Comparison of ENCODE assay signal across 1 cellular context in the genomic region with DNA sequence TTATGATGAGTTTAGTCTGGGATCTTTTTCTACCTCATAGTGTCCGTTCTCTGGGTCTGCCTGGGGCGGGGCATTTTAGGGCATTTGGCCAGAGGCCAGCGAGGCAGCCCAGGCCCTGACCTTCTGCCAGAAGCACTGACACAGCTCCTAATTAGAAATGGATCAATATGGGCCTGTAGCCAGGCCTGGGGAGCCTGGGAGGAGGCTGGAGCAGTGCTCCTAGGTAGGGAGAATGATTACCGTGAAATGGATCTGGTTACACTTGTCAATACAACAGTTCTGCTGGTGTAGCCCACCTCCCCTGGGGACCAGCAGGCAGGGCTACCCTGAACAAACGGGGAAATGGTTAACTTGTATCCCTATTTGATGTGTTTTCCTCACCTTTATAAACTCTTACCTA.
TF ChIP-seq lines count a peak whose summit lies in the region.

No MANE protein-coding gene starts in this region.

TF ChIP-seq in GM23338, 12 proteins besides CTCF, POLR2A, EP300 and RAD21 (continued from another document):
- TF ChIP-seq, protein P1, sequence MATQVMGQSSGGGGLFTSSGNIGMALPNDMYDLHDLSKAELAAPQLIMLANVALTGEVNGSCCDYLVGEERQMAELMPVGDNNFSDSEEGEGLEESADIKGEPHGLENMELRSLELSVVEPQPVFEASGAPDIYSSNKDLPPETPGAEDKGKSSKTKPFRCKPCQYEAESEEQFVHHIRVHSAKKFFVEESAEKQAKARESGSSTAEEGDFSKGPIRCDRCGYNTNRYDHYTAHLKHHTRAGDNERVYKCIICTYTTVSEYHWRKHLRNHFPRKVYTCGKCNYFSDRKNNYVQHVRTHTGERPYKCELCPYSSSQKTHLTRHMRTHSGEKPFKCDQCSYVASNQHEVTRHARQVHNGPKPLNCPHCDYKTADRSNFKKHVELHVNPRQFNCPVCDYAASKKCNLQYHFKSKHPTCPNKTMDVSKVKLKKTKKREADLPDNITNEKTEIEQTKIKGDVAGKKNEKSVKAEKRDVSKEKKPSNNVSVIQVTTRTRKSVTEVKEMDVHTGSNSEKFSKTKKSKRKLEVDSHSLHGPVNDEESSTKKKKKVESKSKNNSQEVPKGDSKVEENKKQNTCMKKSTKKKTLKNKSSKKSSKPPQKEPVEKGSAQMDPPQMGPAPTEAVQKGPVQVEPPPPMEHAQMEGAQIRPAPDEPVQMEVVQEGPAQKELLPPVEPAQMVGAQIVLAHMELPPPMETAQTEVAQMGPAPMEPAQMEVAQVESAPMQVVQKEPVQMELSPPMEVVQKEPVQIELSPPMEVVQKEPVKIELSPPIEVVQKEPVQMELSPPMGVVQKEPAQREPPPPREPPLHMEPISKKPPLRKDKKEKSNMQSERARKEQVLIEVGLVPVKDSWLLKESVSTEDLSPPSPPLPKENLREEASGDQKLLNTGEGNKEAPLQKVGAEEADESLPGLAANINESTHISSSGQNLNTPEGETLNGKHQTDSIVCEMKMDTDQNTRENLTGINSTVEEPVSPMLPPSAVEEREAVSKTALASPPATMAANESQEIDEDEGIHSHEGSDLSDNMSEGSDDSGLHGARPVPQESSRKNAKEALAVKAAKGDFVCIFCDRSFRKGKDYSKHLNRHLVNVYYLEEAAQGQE (IDR thresholded peaks at IDR 0.05; ENCODE audit: unreplicated experiment): no peak
- TF ChIP-seq CREB1 (CRISPR knock-in tag; IDR thresholded peaks at IDR 0.05; ENCODE audit: low read depth) (no peak), STAT1 (IDR thresholded peaks at IDR 0.05; ENCODE audit: unreplicated experiment) (no peak), EZH2 (IDR thresholded peaks at IDR 0.05; ENCODE audit: low read depth, unreplicated experiment) (no peak), ZNF331 (CRISPR knock-in tag; IDR thresholded peaks at IDR 0.05; ENCODE audit: low read depth) (no peak), NANOG (IDR thresholded peaks at IDR 0.05; ENCODE audit: borderline replicate concordance) (no peak), POLR2AphosphoS5 (IDR thresholded peaks at IDR 0.05; ENCODE audit: low read depth) (no peak), EZH2phosphoT487 (IDR thresholded peaks at IDR 0.05; ENCODE audit: unreplicated experiment) (no peak), JUNB (IDR thresholded peaks at IDR 0.05; ENCODE audit: unreplicated experiment) (no peak)
- TF ChIP-seq, protein P2, sequence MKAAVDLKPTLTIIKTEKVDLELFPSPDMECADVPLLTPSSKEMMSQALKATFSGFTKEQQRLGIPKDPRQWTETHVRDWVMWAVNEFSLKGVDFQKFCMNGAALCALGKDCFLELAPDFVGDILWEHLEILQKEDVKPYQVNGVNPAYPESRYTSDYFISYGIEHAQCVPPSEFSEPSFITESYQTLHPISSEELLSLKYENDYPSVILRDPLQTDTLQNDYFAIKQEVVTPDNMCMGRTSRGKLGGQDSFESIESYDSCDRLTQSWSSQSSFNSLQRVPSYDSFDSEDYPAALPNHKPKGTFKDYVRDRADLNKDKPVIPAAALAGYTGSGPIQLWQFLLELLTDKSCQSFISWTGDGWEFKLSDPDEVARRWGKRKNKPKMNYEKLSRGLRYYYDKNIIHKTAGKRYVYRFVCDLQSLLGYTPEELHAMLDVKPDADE (IDR thresholded peaks at IDR 0.05): no peak
- TF ChIP-seq, protein P3, sequence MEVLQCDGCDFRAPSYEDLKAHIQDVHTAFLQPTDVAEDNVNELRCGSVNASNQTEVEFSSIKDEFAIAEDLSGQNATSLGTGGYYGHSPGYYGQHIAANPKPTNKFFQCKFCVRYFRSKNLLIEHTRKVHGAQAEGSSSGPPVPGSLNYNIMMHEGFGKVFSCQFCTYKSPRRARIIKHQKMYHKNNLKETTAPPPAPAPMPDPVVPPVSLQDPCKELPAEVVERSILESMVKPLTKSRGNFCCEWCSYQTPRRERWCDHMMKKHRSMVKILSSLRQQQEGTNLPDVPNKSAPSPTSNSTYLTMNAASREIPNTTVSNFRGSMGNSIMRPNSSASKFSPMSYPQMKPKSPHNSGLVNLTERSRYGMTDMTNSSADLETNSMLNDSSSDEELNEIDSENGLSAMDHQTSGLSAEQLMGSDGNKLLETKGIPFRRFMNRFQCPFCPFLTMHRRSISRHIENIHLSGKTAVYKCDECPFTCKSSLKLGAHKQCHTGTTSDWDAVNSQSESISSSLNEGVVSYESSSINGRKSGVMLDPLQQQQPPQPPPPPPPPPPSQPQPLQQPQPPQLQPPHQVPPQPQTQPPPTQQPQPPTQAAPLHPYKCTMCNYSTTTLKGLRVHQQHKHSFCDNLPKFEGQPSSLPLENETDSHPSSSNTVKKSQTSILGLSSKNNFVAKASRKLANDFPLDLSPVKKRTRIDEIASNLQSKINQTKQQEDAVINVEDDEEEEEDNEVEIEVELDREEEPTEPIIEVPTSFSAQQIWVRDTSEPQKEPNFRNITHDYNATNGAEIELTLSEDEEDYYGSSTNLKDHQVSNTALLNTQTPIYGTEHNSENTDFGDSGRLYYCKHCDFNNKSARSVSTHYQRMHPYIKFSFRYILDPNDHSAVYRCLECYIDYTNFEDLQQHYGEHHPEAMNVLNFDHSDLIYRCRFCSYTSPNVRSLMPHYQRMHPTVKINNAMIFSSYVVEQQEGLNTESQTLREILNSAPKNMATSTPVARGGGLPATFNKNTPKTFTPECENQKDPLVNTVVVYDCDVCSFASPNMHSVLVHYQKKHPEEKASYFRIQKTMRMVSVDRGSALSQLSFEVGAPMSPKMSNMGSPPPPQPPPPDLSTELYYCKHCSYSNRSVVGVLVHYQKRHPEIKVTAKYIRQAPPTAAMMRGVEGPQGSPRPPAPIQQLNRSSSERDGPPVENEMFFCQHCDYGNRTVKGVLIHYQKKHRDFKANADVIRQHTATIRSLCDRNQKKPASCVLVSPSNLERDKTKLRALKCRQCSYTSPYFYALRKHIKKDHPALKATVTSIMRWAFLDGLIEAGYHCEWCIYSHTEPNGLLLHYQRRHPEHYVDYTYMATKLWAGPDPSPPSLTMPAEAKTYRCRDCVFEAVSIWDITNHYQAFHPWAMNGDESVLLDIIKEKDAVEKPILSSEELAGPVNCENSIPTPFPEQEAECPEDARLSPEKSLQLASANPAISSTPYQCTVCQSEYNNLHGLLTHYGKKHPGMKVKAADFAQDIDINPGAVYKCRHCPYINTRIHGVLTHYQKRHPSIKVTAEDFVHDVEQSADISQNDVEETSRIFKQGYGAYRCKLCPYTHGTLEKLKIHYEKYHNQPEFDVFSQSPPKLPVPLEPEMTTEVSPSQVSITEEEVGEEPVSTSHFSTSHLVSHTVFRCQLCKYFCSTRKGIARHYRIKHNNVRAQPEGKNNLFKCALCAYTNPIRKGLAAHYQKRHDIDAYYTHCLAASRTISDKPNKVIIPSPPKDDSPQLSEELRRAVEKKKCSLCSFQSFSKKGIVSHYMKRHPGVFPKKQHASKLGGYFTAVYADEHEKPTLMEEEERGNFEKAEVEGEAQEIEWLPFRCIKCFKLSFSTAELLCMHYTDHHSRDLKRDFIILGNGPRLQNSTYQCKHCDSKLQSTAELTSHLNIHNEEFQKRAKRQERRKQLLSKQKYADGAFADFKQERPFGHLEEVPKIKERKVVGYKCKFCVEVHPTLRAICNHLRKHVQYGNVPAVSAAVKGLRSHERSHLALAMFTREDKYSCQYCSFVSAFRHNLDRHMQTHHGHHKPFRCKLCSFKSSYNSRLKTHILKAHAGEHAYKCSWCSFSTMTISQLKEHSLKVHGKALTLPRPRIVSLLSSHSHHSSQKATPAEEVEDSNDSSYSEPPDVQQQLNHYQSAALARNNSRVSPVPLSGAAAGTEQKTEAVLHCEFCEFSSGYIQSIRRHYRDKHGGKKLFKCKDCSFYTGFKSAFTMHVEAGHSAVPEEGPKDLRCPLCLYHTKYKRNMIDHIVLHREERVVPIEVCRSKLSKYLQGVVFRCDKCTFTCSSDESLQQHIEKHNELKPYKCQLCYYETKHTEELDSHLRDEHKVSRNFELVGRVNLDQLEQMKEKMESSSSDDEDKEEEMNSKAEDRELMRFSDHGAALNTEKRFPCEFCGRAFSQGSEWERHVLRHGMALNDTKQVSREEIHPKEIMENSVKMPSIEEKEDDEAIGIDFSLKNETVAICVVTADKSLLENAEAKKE (CRISPR knock-in tag; IDR thresholded peaks at IDR 0.05): no peak
TF ChIP-seq in GM23338: peak in this region for 0.
